Comparison of ENCODE assay signal across 20 cellular contexts in genomic region chr10:97103682-97104081, GRCh38.
DNase-seq lines count a peak whose midpoint lies in the region; ATAC-seq, FAIRE-seq and TF ChIP-seq lines count a peak whose summit lies in the region.
"Had no signal": no experiment of that assay in that cellular context is flagged by ENCODE, and none has a peak within 500 bp of the region (broad histone marks: within the 10 kb centered on the region; RNA-seq: fewer than 3 reads in every experiment).

No MANE protein-coding gene starts in this region.

- no peak overlapping the region for H3K27ac ChIP-seq in H1 (ENCODE audit: low read depth, low read length)
- H3K27ac ChIP-seq in right lobe of liver: no peak overlapping the region
- H3K27ac ChIP-seq: GM23248 had no signal

- ATAC-seq in HG03280 (IDR thresholded peaks at IDR 0.05; ENCODE audit: unreplicated experiment) (no peak), right lobe of liver (no peak)
- ATAC-seq: HCT116 had no signal

- H3K4me1 ChIP-seq in H1 (replicated peaks in 1 of 4; ENCODE audit: control insufficient read depth in 3 of 4, insufficient read depth in 4 of 4, low read length in 3 of 4) (peaks cover 0 to 17% (median 11%) of the 10 kb centered on the region in 4 experiments; a peak in 6 of 7 replicates), right lobe of liver (no peaks in the 10 kb centered on the region)

- H3K4me3 ChIP-seq in H1 (ENCODE audit: extremely low read depth in 1 of 4, insufficient read depth in 2 of 4, low read depth in 3 of 4, low read length in 4 of 4) (no peak overlapping the region), right lobe of liver (no peak overlapping the region)
- H3K4me3 ChIP-seq: GM23248 had no signal

- no peak for TF ChIP-seq POLR2A in H1 (IDR thresholded peaks at IDR 0.05; ENCODE audit: control extremely low read depth in 1 of 2, low read depth in 2 of 2, low read length in 2 of 2)
- no peak for TF ChIP-seq POLR2A in right lobe of liver (IDR thresholded peaks at IDR 0.05)

- POLR2A ChIA-PET in H1 (lab: Charles Lee; ENCODE audit: partially characterized antibody): interaction anchor here (0.6 to 2.1 kb wide), 2 partner anchors 10 to 198 kb away, joined by 3 to 4 read pairs; no protein-coding TSS in a partner anchor
- POLR2A ChIA-PET in activated CD4-positive, alpha-beta memory T cell treated with anti-CD3 and anti-CD28 coated beads for 36 hours (lab: Charles Lee): no interaction called here

- H2BK20ac ChIP-seq in H1 (ENCODE audit: low read length): no peak overlapping the region

- H3K36me3 Mint-ChIP-seq in brain (peaks cover 3% of the 10 kb centered on the region), nephron progenitor cell (ENCODE audit: low read depth) (no peaks in the 10 kb centered on the region)
- no peaks in the 10 kb centered on the region for H3K36me3 Mint-ChIP-seq in activated CD4-positive, alpha-beta memory T cell treated with anti-CD3 and anti-CD28 coated beads for 36 hours
- H3K36me3 Mint-ChIP-seq: CD4-positive, alpha-beta memory T cell had no signal

- H3K36me3 ChIP-seq in H1 (ENCODE audit: control insufficient read depth in 2 of 4, insufficient read depth in 4 of 4, low read length in 3 of 4): no peaks in the 10 kb centered on the region
- no peaks in the 10 kb centered on the region for H3K36me3 ChIP-seq in right lobe of liver

- H4K91ac ChIP-seq in H1 (replicated peaks; ENCODE audit: insufficient read length, low read length): no peak overlapping the region

- peak overlapping the region; percentile 9; the same call in 1 of the 2 replicates for H3K18ac ChIP-seq in H1 (ENCODE audit: extremely low read depth, low read length)

- no peak overlapping the region for H2AK5ac ChIP-seq in H1 (ENCODE audit: low read depth, low read length)

- 96% methylated on average over 8 of the region's 8 CpGs; no CpG with 5 or more reads in 1 of the 2 experiments for WGBS in H1 (ENCODE audit: extremely low coverage in 1 of 2, insufficient coverage in 1 of 2, insufficient read length in 1 of 2, insufficient replicate concordance in 2 of 2, low coverage in 1 of 2, low lambda C conversion rate in 2 of 2, missing lambda C conversion rate in 1 of 2), 2 experiments
- WGBS in right lobe of liver (ENCODE audit: insufficient coverage, low coverage, low lambda C conversion rate, missing lambda C conversion rate): 93% methylated on average over 2 of the region's 8 CpGs

- no peak for TF ChIP-seq RAD21 in H1 (IDR thresholded peaks at IDR 0.05 in 1 of 2, conservative IDR thresholded peaks at IDR 0.05 in 1 of 2; ENCODE audit: low read depth in 2 of 2, low read length in 2 of 2)

- TF ChIP-seq CTCF in brain (conservative IDR thresholded peaks at IDR 0.05): no peak
- no peak for TF ChIP-seq CTCF in H1 (IDR thresholded peaks at IDR 0.05; ENCODE audit: control extremely low read depth in 1 of 3, insufficient read depth in 1 of 3, low read depth in 1 of 3, low read length in 3 of 3)
- TF ChIP-seq CTCF in nephron progenitor cell (IDR thresholded peaks at IDR 0.05): no peak
- no peak for TF ChIP-seq CTCF in right lobe of liver (IDR thresholded peaks at IDR 0.05)

- H3K79me2 ChIP-seq in H1 (ENCODE audit: control insufficient read depth in 1 of 2, insufficient read depth in 2 of 2, low read length in 2 of 2): no peaks in the 10 kb centered on the region

- H3K4me3 Mint-ChIP-seq in brain: no peak overlapping the region
- peak overlapping the region; percentile 5 for H3K4me3 Mint-ChIP-seq in nephron progenitor cell
- H3K4me3 Mint-ChIP-seq in activated CD4-positive, alpha-beta memory T cell treated with anti-CD3 and anti-CD28 coated beads for 36 hours: no peak overlapping the region
- H3K4me3 Mint-ChIP-seq: CD4-positive, alpha-beta memory T cell; H9; HFFc6 had no signal

- no peak overlapping the region for H3K9ac ChIP-seq in H1 (replicated peaks in 1 of 4; ENCODE audit: extremely low read depth in 1 of 4, low read depth in 3 of 4, low read length in 3 of 4)
- H3K9ac ChIP-seq: GM23248 had no signal

- no peaks in the 10 kb centered on the region for H4K20me1 ChIP-seq in H1 (replicated peaks in 1 of 2; ENCODE audit: control insufficient read depth in 1 of 2, insufficient read depth in 2 of 2, low read length in 2 of 2)

- H3K23me2 ChIP-seq in H1 (ENCODE audit: low read depth, low read length): no peaks in the 10 kb centered on the region

- no peaks in the 10 kb centered on the region for H3K9me3 ChIP-seq in H1 (ENCODE audit: insufficient read depth in 2 of 2, low read depth in 1 of 2, low read length in 1 of 2)
- no peaks in the 10 kb centered on the region for H3K9me3 ChIP-seq in right lobe of liver

- no peak overlapping the region for H2BK120ac ChIP-seq in H1 (replicated peaks; ENCODE audit: low read depth, low read length)

- no peak overlapping the region for H4K5ac ChIP-seq in H1 (ENCODE audit: insufficient read length, low read depth, low read length)

- H3K79me1 ChIP-seq in H1 (ENCODE audit: low read depth, low read length): no peaks in the 10 kb centered on the region

- no peak overlapping the region for H4K8ac ChIP-seq in H1 (ENCODE audit: extremely low read depth, insufficient read depth, low read length)

- H2BK5ac ChIP-seq in H1 (ENCODE audit: low read depth, low read length): no peak overlapping the region

- H3K9me3 Mint-ChIP-seq in brain (peaks cover 0 to 2% (median 0%) of the 10 kb centered on the region in 5 experiments), nephron progenitor cell (no peaks in the 10 kb centered on the region)
- H3K9me3 Mint-ChIP-seq in activated CD4-positive, alpha-beta memory T cell treated with anti-CD3 and anti-CD28 coated beads for 36 hours: no peaks in the 10 kb centered on the region
- H3K9me3 Mint-ChIP-seq: CD4-positive, alpha-beta memory T cell; H9; HFFc6 had no signal

- no peak overlapping the region for H3K14ac ChIP-seq in H1 (ENCODE audit: insufficient read length)

- DNase-seq in H1 (ENCODE audit: low read depth in 1 of 2, low spot score in 2 of 2) (no peak), nephron progenitor cell (no peak), right lobe of liver (no peak)
- DNase-seq in activated CD4-positive, alpha-beta memory T cell treated with anti-CD3 and anti-CD28 coated beads for 36 hours: no peak
- DNase-seq in activated effector memory CD4-positive, alpha-beta T cell treated with anti-CD3 and anti-CD28 coated beads, Interleukin-2, amount 50 U/mL, for 16 hours: no peak
- DNase-seq: C1 segment of cervical spinal cord; Calu3; CD4-positive, alpha-beta memory T cell; COR-L47; DMS53; DMS79 treated with DMSO at 0.1 percent for 48 hours; GF-D8; GM23248; H9; HFFc6 had no signal

- FAIRE-seq in H1 (lab: Jason Lieb, UNC): no peak
- FAIRE-seq: GM12891, GM18507 had no signal

- intact Hi-C loops in activated CD4-positive, alpha-beta memory T cell treated with anti-CD3 and anti-CD28 coated beads for 36 hours (cut with micrococcal nuclease): no loop called here
- intact Hi-C loops in right lobe of liver (cut with DNase I): no loop called here

- no peak overlapping the region for H3K4me2 ChIP-seq in H1 (ENCODE audit: insufficient read depth in 1 of 2, low read depth in 2 of 2, low read length in 2 of 2)

- no peak overlapping the region for H2BK12ac ChIP-seq in H1 (ENCODE audit: low read depth, low read length)

- CTCF ChIA-PET in H1 (lab: Charles Lee; ENCODE audit: partially characterized antibody): interaction anchor here (1.0 to 43.6 kb wide), 7 partner anchors 13 to 114 kb away, joined by 3 to 1348 read pairs (median 6); no protein-coding TSS in a partner anchor
- CTCF ChIA-PET in activated CD4-positive, alpha-beta memory T cell treated with anti-CD3 and anti-CD28 coated beads for 36 hours (lab: Charles Lee): interaction anchor here (1.4 kb wide), 1 partner anchor 107 kb away, joined by 4 read pairs; no protein-coding TSS in a partner anchor

- H3K23ac ChIP-seq in H1 (ENCODE audit: insufficient read length): no peak overlapping the region

- 0 out of 2 replicates have a peak overlapping the region, but pooled peaks have one; percentile 19 for H2BK15ac ChIP-seq in H1 (ENCODE audit: low read length)

- H3K27me3 ChIP-seq in H1 (replicated peaks in 1 of 4; ENCODE audit: control insufficient read depth in 3 of 4, extremely low read depth in 1 of 4, insufficient read depth in 3 of 4, low read length in 3 of 4) (no peaks in the 10 kb centered on the region; a peak in 1 of 7 replicates), right lobe of liver (no peaks in the 10 kb centered on the region)

- H3K4me1 Mint-ChIP-seq in brain (peaks cover 76% of the 10 kb centered on the region), nephron progenitor cell (peaks cover 87% of the 10 kb centered on the region)
- H3K4me1 Mint-ChIP-seq in activated CD4-positive, alpha-beta memory T cell treated with anti-CD3 and anti-CD28 coated beads for 36 hours (ENCODE audit: low read depth): no peaks in the 10 kb centered on the region
- H3K4me1 Mint-ChIP-seq: CD4-positive, alpha-beta memory T cell had no signal

- H3K27ac Mint-ChIP-seq in brain (peak overlapping the region in 3 of 5 experiments; percentile 3 to 80 (median 56)), nephron progenitor cell (no peak overlapping the region)
- no peak overlapping the region for H3K27ac Mint-ChIP-seq in activated CD4-positive, alpha-beta memory T cell treated with anti-CD3 and anti-CD28 coated beads for 36 hours
- H3K27ac Mint-ChIP-seq: CD4-positive, alpha-beta memory T cell; H9; HFFc6 had no signal

- no peak overlapping the region for H2AFZ ChIP-seq in H1 (ENCODE audit: low read length)
- H2AFZ ChIP-seq: GM23248 had no signal

- TF ChIP-seq EP300 in H1 (IDR thresholded peaks at IDR 0.05; ENCODE audit: borderline replicate concordance in 1 of 2, low read depth in 2 of 2, low read length in 2 of 2): no peak

- H3K56ac ChIP-seq in H1 (replicated peaks; ENCODE audit: insufficient read length, low read depth, low read length): no peak overlapping the region

- peaks cover 40% of the 10 kb centered on the region for H3K27me3 Mint-ChIP-seq in brain
- peaks cover 16% of the 10 kb centered on the region for H3K27me3 Mint-ChIP-seq in nephron progenitor cell (ENCODE audit: low read depth, poor library complexity)
- H3K27me3 Mint-ChIP-seq in activated CD4-positive, alpha-beta memory T cell treated with anti-CD3 and anti-CD28 coated beads for 36 hours: peaks cover 2% of the 10 kb centered on the region

- H3K4ac ChIP-seq in H1 (replicated peaks; ENCODE audit: insufficient read length, low read depth, low read length): no peak overlapping the region

TF ChIP-seq in H1, 55 proteins besides CTCF, POLR2A, EP300 and RAD21 (continues in another document):
- TF ChIP-seq ASH2L (IDR thresholded peaks at IDR 0.05; ENCODE audit: low read length): no peak
- no peak for TF ChIP-seq GABPA (IDR thresholded peaks at IDR 0.05; ENCODE audit: borderline replicate concordance, insufficient read depth, low read length)
- TF ChIP-seq TCF12 (IDR thresholded peaks at IDR 0.05; ENCODE audit: low read depth, low read length): no peak
- no peak for TF ChIP-seq EZH2 (IDR thresholded peaks at IDR 0.05; ENCODE audit: low read depth, low read length, severe bottlenecking)
- TF ChIP-seq BACH1 (IDR thresholded peaks at IDR 0.05; ENCODE audit: low read length): no peak
- no peak for TF ChIP-seq FOSL1 (IDR thresholded peaks at IDR 0.05; ENCODE audit: insufficient read depth, low read depth, low read length)

Comparison
In these comparisons a context has a peak if more than half of its experiments do, and no peak if none do; other contexts are left out.
1. H3K27ac Mint-ChIP-seq: peak in brain (3 of 5); none in nephron progenitor cell (single experiment) and activated CD4-positive, alpha-beta memory T cell treated with anti-CD3 and anti-CD28 coated beads for 36 hours (single experiment).